1 cellular context compared by ENCODE assay signal in the genomic region with DNA sequence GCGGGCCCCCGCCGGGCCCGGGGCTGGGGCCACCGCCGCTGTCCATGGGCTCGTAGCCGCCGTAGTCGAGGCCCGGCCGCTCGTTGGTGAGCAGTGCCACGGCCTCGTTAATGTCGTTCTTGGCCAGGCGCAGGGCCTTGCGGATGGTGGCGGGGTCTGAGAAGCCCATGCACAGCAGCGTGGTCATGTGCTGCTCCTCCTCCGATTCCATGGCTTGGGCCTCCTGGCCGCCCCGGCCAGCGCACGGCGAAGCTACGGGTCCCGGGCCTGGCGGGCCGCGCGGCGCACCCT.
TF ChIP-seq lines count a peak whose summit lies in the region.

No MANE protein-coding gene starts in this region.

TF ChIP-seq in K562, 482 proteins besides CTCF, POLR2A, EP300 and RAD21 (continued from another document):
- TF ChIP-seq, protein P1, sequence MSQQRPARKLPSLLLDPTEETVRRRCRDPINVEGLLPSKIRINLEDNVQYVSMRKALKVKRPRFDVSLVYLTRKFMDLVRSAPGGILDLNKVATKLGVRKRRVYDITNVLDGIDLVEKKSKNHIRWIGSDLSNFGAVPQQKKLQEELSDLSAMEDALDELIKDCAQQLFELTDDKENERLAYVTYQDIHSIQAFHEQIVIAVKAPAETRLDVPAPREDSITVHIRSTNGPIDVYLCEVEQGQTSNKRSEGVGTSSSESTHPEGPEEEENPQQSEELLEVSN (IDR thresholded peaks at IDR 0.05; ENCODE audit: borderline replicate concordance in 1 of 2, extremely low read depth in 1 of 2, insufficient read depth in 1 of 2, insufficient read length in 1 of 2, low read depth in 1 of 2, low read length in 1 of 2, poor library complexity in 1 of 2, severe bottlenecking in 1 of 2) = peak; percentile 18 to 55
- TF ChIP-seq CHD1 (IDR thresholded peaks at IDR 0.05; ENCODE audit: low read length) (peak; percentile 81), MYC (IDR thresholded peaks at IDR 0.05; ENCODE audit: low read depth, low read length) (peak; percentile 10; the same call in 1 of the 2 replicates), MYC (CRISPR knock-in tag; IDR thresholded peaks at IDR 0.05; ENCODE audit: borderline replicate concordance, low read depth) (no peak), HMGXB4 (CRISPR knock-in tag; IDR thresholded peaks at IDR 0.05) (0 out of 2 replicates have a peak, but pooled peaks have one; percentile 48), ZBTB33 (CRISPR knock-in tag; IDR thresholded peaks at IDR 0.05) (no peak), ZNF175 (CRISPR knock-in tag; IDR thresholded peaks at IDR 0.05; ENCODE audit: low read depth) (0 out of 2 replicates have a peak, but pooled peaks have one; percentile 57), SAP30 (IDR thresholded peaks at IDR 0.05; ENCODE audit: borderline replicate concordance, insufficient read depth, low read depth, low read length, poor library complexity, severe bottlenecking) (peak; percentile 34), GTF2A2 (tag; IDR thresholded peaks at IDR 0.05) (0 out of 2 replicates have a peak, but pooled peaks have one; percentile 15), ZNF766 (CRISPR knock-in tag; conservative IDR thresholded peaks at IDR 0.05) (0 out of 2 replicates have a peak, but pooled peaks have one; percentile 12)
- TF ChIP-seq, protein P2, sequence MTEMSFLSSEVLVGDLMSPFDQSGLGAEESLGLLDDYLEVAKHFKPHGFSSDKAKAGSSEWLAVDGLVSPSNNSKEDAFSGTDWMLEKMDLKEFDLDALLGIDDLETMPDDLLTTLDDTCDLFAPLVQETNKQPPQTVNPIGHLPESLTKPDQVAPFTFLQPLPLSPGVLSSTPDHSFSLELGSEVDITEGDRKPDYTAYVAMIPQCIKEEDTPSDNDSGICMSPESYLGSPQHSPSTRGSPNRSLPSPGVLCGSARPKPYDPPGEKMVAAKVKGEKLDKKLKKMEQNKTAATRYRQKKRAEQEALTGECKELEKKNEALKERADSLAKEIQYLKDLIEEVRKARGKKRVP (CRISPR knock-in tag; IDR thresholded peaks at IDR 0.05) = no peak
